Comparison of ENCODE assay signal across 11 cellular contexts in the genomic region with DNA sequence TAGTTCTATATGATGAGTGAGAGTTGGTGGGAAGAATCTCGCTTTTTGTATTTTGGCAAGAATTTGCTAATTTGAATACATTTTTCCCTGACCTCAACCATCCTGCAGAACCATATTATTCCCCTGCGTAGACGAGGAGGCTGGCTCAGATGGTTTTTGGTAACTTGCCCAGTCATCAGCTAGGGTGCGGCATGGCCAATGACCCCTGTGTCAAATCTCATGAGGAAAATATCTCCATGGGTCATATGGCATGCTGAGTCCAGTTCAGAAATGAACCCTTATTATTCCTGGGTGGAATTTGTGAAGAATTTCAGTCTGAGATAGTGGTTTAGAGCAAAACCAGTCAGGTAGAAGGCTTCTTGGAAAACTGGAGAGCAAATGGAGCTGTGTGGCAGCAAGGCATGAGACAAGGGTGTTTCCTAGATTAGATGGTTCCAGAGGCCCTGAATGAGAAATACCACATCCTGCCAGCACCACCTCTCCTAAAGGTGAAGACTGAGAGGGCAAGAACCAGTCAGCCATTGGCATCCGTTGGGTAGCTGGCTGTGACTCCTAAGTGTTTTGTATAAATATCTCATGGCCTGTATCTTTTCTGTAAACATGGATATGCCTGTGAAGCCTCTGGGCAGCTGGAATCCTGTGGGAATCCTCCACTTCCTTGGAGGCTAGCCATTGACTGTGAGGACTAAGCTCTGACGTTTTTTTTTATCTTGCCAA. TPM values are rescaled to one million over a fixed set of nuclear protein-coding genes. Genes with fewer than 3 reads are reported as not detected.
DNase-seq lines count a peak whose midpoint lies in the region; ATAC-seq, FAIRE-seq and TF ChIP-seq lines count a peak whose summit lies in the region.
"Had no signal": no experiment of that assay in that cellular context is flagged by ENCODE, and none has a peak within 500 bp of the region (broad histone marks: within the 10 kb centered on the region; RNA-seq: fewer than 3 reads in every experiment).

No MANE protein-coding gene starts in this region.

- POLR2A ChIA-PET in naive thymus-derived CD4-positive, alpha-beta T cell (lab: Charles Lee): interaction anchor here (0.5 to 1.5 kb wide), 6 partner anchors 11 to 91 kb away, joined by 3 to 5 read pairs (median 3); no protein-coding TSS in a partner anchor

- H3K9me3 Mint-ChIP-seq in naive thymus-derived CD4-positive, alpha-beta T cell: no peaks in the 10 kb centered on the region

- H3K4me1 Mint-ChIP-seq in naive thymus-derived CD4-positive, alpha-beta T cell: peaks cover 34 to 58% (median 52%) of the 10 kb centered on the region in 7 donors

- CTCF ChIA-PET in naive thymus-derived CD4-positive, alpha-beta T cell (lab: Charles Lee): interaction anchor here (0.7 to 2.8 kb wide), 3 partner anchors 23 to 92 kb away, joined by 3 to 6 read pairs (median 5); no protein-coding TSS in a partner anchor

- H3K4me1 ChIP-seq in naive thymus-derived CD4-positive, alpha-beta T cell (ENCODE audit: control insufficient read depth in 2 of 2, insufficient read depth in 2 of 2, low read length in 2 of 2): peaks cover 23 to 53% of the 10 kb centered on the region in 2 donors

- TF ChIP-seq CTCF in bronchial epithelial cell (IDR thresholded peaks at IDR 0.05; ENCODE audit: insufficient read depth, low read length, severe bottlenecking): no peak

- H3K27me3 Mint-ChIP-seq in naive thymus-derived CD4-positive, alpha-beta T cell: peaks cover 0 to 2% (median 0%) of the 10 kb centered on the region in 5 donors

- no peaks in the 10 kb centered on the region for H3K36me3 ChIP-seq in bronchial epithelial cell (ENCODE audit: control insufficient read depth, insufficient read depth, low read length)
- H3K36me3 ChIP-seq in naive thymus-derived CD4-positive, alpha-beta T cell (ENCODE audit: control insufficient read depth in 2 of 3, insufficient read depth in 3 of 3, low read length in 3 of 3): no peaks in the 10 kb centered on the region

- no peaks in the 10 kb centered on the region for H3K27me3 ChIP-seq in bronchial epithelial cell (ENCODE audit: control insufficient read depth, insufficient read depth, low read length)
- H3K27me3 ChIP-seq in naive thymus-derived CD4-positive, alpha-beta T cell (ENCODE audit: control insufficient read depth in 2 of 2, insufficient read depth in 2 of 2, low read length in 2 of 2): no peaks in the 10 kb centered on the region

- no peak for ATAC-seq in naive thymus-derived CD4-positive, alpha-beta T cell
- no peak for ATAC-seq in GM18505 (IDR thresholded peaks at IDR 0.05; ENCODE audit: unreplicated experiment)

- peak overlapping the region in 8 of 9 donors; percentile 28 to 82 (median 66) for H3K27ac Mint-ChIP-seq in naive thymus-derived CD4-positive, alpha-beta T cell

- no peak overlapping the region for H3K4me3 ChIP-seq in bronchial epithelial cell (ENCODE audit: low read depth, low read length)
- H3K4me3 ChIP-seq in naive thymus-derived CD4-positive, alpha-beta T cell (ENCODE audit: low read length): no peak overlapping the region

- TF ChIP-seq POLR2A in GM18505 (IDR thresholded peaks at IDR 0.05; ENCODE audit: borderline replicate concordance, extremely low read depth, insufficient read depth, insufficient read length): no peak

- H3K9me3 ChIP-seq in naive thymus-derived CD4-positive, alpha-beta T cell (ENCODE audit: control insufficient read depth in 2 of 3, low read length in 3 of 3): no peaks in the 10 kb centered on the region

- in situ Hi-C loops in Caki2 (cut with HindIII; ENCODE audit: low pct_unique_long_range_greater_than_20kb, low sequenced_read_pairs): no loop called here

- FAIRE-seq in bronchial epithelial cell (lab: Jason Lieb, UNC): no peak

- peak; percentile 90 for DNase-seq in Caki2 (ENCODE audit: low read depth)
- DNase-seq in NCI-H226: peak; percentile 96
- DNase-seq in bronchial epithelial cell (ENCODE audit: low read depth): peak; percentile 62
- peak in 3 of 9 donors; percentile 30 to 42 (median 36) for DNase-seq in naive thymus-derived CD4-positive, alpha-beta T cell
- DNase-seq in COLO829 (ENCODE audit: low spot score): no peak
- DNase-seq in NCI-H2196 (lab: John Stamatoyannopoulos, UW; ENCODE audit: unreplicated experiment): no peak
- DNase-seq in ecto neural progenitor cell (ENCODE audit: low spot score): no peak
- DNase-seq: DND-41, NCI-H2227 treated with DMSO at 0.1 percent for 48 hours had no signal

- H3K4me3 Mint-ChIP-seq in naive thymus-derived CD4-positive, alpha-beta T cell: peak overlapping the region in 6 of 10 donors; percentile 24 to 63 (median 55)

- H3K27ac ChIP-seq in naive thymus-derived CD4-positive, alpha-beta T cell (ENCODE audit: low read depth, low read length): no peak overlapping the region

- peaks cover 0 to 3% (median 0%) of the 10 kb centered on the region in 5 donors for H3K36me3 Mint-ChIP-seq in naive thymus-derived CD4-positive, alpha-beta T cell

- intact Hi-C loops in naive thymus-derived CD4-positive, alpha-beta T cell (cut with micrococcal nuclease): no loop called here

RNA-seq across cellular contexts. Expression of gene UPP1, which starts 5.8 kb away (rescaled TPM):
- total RNA-seq in Caki2 (2014; rRNA removed; shearing (Covaris generic); ENCODE audit: low replicate concordance): 163 and 175 TPM in 2 replicates
- total RNA-seq in bronchial epithelial cell: 762 and 1,034 TPM in 2 replicates
- total RNA-seq in naive thymus-derived CD4-positive, alpha-beta T cell: 100 to 1,000 TPM in 1 of 5 experiments, 10 to 100 TPM in 4; 40.2 to 143 (median 89.4) TPM
- polyA plus RNA-seq in naive thymus-derived CD4-positive, alpha-beta T cell: 100 to 1,000 TPM; 119 to 121 TPM

RNA-seq across cellular contexts. Expression of gene C7orf57, which starts 47.9 kb away (rescaled TPM):
- total RNA-seq in Caki2 (2014; rRNA removed; shearing (Covaris generic); ENCODE audit: low replicate concordance): 0.26 and 1.6 TPM in 2 replicates
- 0.53 and 2.4 TPM in 2 replicates for total RNA-seq in bronchial epithelial cell
- under 1 TPM in 2 of 5 experiments, not detected in 3; 0.17 to 0.80 TPM for total RNA-seq in naive thymus-derived CD4-positive, alpha-beta T cell
- polyA plus RNA-seq in naive thymus-derived CD4-positive, alpha-beta T cell: under 1 TPM; 0.08 to 0.13 TPM
- total RNA-seq: right cardiac atrium had no signal
- polyA plus RNA-seq: right cardiac atrium had no signal

RNA-seq across cellular contexts. Expression of gene SUN3, which starts 54.4 kb away (rescaled TPM):
- total RNA-seq in Caki2 (2014; rRNA removed; shearing (Covaris generic); ENCODE audit: low replicate concordance): not detected in 2 replicates
- 0.51 and 0.79 TPM in 2 replicates for total RNA-seq in bronchial epithelial cell
- total RNA-seq in naive thymus-derived CD4-positive, alpha-beta T cell: 1 to 10 TPM in 1 of 5 experiments, under 1 TPM in 2, not detected in 2; 0.53 to 1.5 (median 0.84) TPM
- polyA plus RNA-seq in naive thymus-derived CD4-positive, alpha-beta T cell: 1 to 10 TPM in 1 of 2 donors, not detected in 1; 2.7 TPM
- total RNA-seq: right cardiac atrium had no signal
- polyA plus RNA-seq: right cardiac atrium had no signal

Comparison
In these comparisons a context has a peak if more than half of its experiments do, and no peak if none do; other contexts are left out.
1. DNase-seq: peak in Caki2 (single experiment), NCI-H226 (single experiment) and bronchial epithelial cell (single experiment); none in COLO829 (single experiment), NCI-H2196 (single experiment) and ecto neural progenitor cell (single experiment).